Comparison of ENCODE assay signal across 9 cellular contexts in the genomic region with DNA sequence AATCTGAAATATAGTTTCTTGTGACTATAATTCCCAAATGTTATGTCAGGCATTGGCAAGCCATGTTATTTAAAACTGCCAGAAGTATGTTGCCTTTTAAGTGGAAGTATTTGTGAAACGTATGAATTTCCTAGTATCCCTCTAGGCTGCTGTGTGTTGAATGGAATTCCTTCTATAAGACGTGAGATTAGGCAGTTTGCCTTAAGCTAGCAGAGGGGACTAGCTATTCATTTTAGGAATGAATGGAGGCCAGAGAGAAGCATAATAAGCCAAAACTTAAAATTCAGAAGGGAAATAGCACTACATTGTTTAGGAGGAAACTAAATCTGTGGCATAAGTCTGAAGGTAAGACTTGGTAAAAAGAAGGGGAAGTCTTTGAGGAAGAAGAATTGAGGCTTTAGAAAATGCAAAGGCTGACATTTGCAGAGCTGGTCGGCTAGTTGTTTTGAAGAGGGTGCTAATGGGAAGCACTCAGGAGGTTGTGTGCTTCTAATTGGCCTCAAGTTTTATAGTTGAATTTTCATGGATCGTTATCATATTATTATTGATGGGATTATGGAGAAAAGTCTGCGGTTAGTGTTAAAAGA. TPM values are rescaled to one million over a fixed set of nuclear protein-coding genes. Genes with fewer than 3 reads are reported as not detected.
A peak's percentile ranks its signal among the peaks of the same experiment; 100 is the strongest.
DNase-seq lines count a peak whose midpoint lies in the region; ATAC-seq and TF ChIP-seq lines count a peak whose summit lies in the region.
"Had no signal": no experiment of that assay in that cellular context is flagged by ENCODE, and none has a peak within 500 bp of the region (broad histone marks: within the 10 kb centered on the region; RNA-seq: fewer than 3 reads in every experiment).

No MANE protein-coding gene starts in this region.

- no peaks in the 10 kb centered on the region for H3K4me1 ChIP-seq in endodermal cell (ENCODE audit: control insufficient read depth, insufficient read depth, low read length)
- peaks cover 6 to 38% (median 35%) of the 10 kb centered on the region in 5 donors for H3K4me1 ChIP-seq in subcutaneous abdominal adipose tissue (ENCODE audit: control insufficient read depth in 5 of 5, insufficient read depth in 5 of 5, low read length in 5 of 5)
- H3K4me1 ChIP-seq in PC-3 (ENCODE audit: insufficient read depth, low read length), result no peaks in the 10 kb centered on the region

- no peak overlapping the region for H3K4me2 ChIP-seq in PC-3 (ENCODE audit: low read length)

- no peak overlapping the region for H2AFZ ChIP-seq in PC-3 (ENCODE audit: low read length)

- ATAC-seq in activated T-cell treated with anti-CD3 and anti-CD28 coated beads, Interleukin-2, amount 50 U/mL, for 4 hours, result no peak
- no peak for ATAC-seq in PC-3

- no peaks in the 10 kb centered on the region for H4K20me1 ChIP-seq in PC-3 (ENCODE audit: low read length)

- H3K27ac ChIP-seq in endodermal cell (ENCODE audit: low read depth, low read length), result peak overlapping the region; percentile 34
- peak overlapping the region; percentile 7 for H3K27ac ChIP-seq in subcutaneous abdominal adipose tissue (ENCODE audit: low read depth, low read length)
- H3K27ac ChIP-seq in PC-3 (ENCODE audit: low read length), result no peak overlapping the region

- peaks cover 15% of the 10 kb centered on the region for H3K36me3 Mint-ChIP-seq in activated T-cell treated with anti-CD3 and anti-CD28 coated beads, Interleukin-2, amount 50 U/mL, for 4 hours (ENCODE audit: insufficient read depth)
- H3K36me3 Mint-ChIP-seq in endodermal cell (ENCODE audit: low read depth), result peaks cover 4% of the 10 kb centered on the region

- H3K27ac Mint-ChIP-seq in endodermal cell, result peak overlapping the region; percentile 80

- H3K79me2 ChIP-seq in PC-3 (ENCODE audit: low read length), result no peaks in the 10 kb centered on the region

- H3K4me3 Mint-ChIP-seq in activated T-cell treated with anti-CD3 and anti-CD28 coated beads, Interleukin-2, amount 50 U/mL, for 4 hours, result peak overlapping the region; percentile 67
- no peak overlapping the region for H3K4me3 Mint-ChIP-seq in endodermal cell

- POLR2A ChIA-PET in PC-3 (lab: Charles Lee; ENCODE audit: unreplicated experiment), result no interaction called here

- peaks cover 97% of the 10 kb centered on the region for H3K4me1 Mint-ChIP-seq in activated T-cell treated with anti-CD3 and anti-CD28 coated beads, Interleukin-2, amount 50 U/mL, for 4 hours (ENCODE audit: low read depth)
- H3K4me1 Mint-ChIP-seq in endodermal cell, result peaks cover 32% of the 10 kb centered on the region

- no TSS peak for BruUV-seq in PC-3 (replicated peaks; lab: Mats Ljungman, UMichigan)

- H3K9me3 Mint-ChIP-seq in activated T-cell treated with anti-CD3 and anti-CD28 coated beads, Interleukin-2, amount 50 U/mL, for 4 hours, result no peaks in the 10 kb centered on the region
- no peaks in the 10 kb centered on the region for H3K9me3 Mint-ChIP-seq in endodermal cell

- WGBS in endodermal cell (ENCODE audit: insufficient coverage in 1 of 2, insufficient read length in 1 of 2), 2 experiments, result 41 to 61% methylated on average over 3 of the region's 5 CpGs

- no peaks in the 10 kb centered on the region for H3K36me3 ChIP-seq in endodermal cell (ENCODE audit: control insufficient read depth, insufficient read depth, low read length)
- H3K36me3 ChIP-seq in subcutaneous abdominal adipose tissue (ENCODE audit: control insufficient read depth in 5 of 5, insufficient read depth in 5 of 5, low read length in 5 of 5), result peaks cover 0 to 2% (median 0%) of the 10 kb centered on the region in 5 donors
- no peaks in the 10 kb centered on the region for H3K36me3 ChIP-seq in PC-3 (ENCODE audit: low read depth, low read length)

- H3K27me3 ChIP-seq in endodermal cell (ENCODE audit: control insufficient read depth, insufficient read depth, low read length, poor library complexity, severe bottlenecking) (no peaks in the 10 kb centered on the region), subcutaneous abdominal adipose tissue (ENCODE audit: control insufficient read depth in 5 of 5, insufficient read depth in 4 of 5, low read length in 5 of 5) (no peaks in the 10 kb centered on the region), PC-3 (ENCODE audit: low read length) (no peaks in the 10 kb centered on the region)

- H3K9me2 ChIP-seq in PC-3 (replicated peaks; ENCODE audit: low read length), result no peaks in the 10 kb centered on the region

- TF ChIP-seq CTCF in endodermal cell (conservative IDR thresholded peaks at IDR 0.05), result no peak
- TF ChIP-seq CTCF in foreskin fibroblast (IDR thresholded peaks at IDR 0.05; ENCODE audit: low read depth, low read length), result no peak
- no peak for TF ChIP-seq CTCF in PC-3 (conservative IDR thresholded peaks at IDR 0.05; ENCODE audit: low read depth, low read length)

- CTCF ChIA-PET in PC-3 (lab: Charles Lee), result no interaction called here

- no peaks in the 10 kb centered on the region for H3K27me3 Mint-ChIP-seq in activated T-cell treated with anti-CD3 and anti-CD28 coated beads, Interleukin-2, amount 50 U/mL, for 4 hours (ENCODE audit: low read depth)
- H3K27me3 Mint-ChIP-seq in endodermal cell (ENCODE audit: insufficient read depth), result no peaks in the 10 kb centered on the region

- H3F3A ChIP-seq in PC-3 (ENCODE audit: low read length, unreplicated experiment), result no peaks in the 10 kb centered on the region

- DNase-seq in activated T-cell treated with anti-CD3 and anti-CD28 coated beads, Interleukin-2, amount 50 U/mL, for 4 hours, result no peak
- DNase-seq in activated T-cell treated with anti-CD3 and anti-CD28 coated beads, Interleukin-2, amount 50 U/mL, for 48 hours, result no peak
- DNase-seq in SKM-1 treated with dmso at 0.1 percent for 144 hours (lab: John Stamatoyannopoulos, UW; ENCODE audit: unreplicated experiment) (peak; percentile 34), endodermal cell (no peak), foreskin fibroblast (no peak), OCI-M1 (lab: John Stamatoyannopoulos, UW) (no peak), PC-3 (no peak)
- DNase-seq: occipital lobe had no signal

- intact Hi-C loops in PC-3 (cut with micrococcal nuclease), result no loop called here

- no peak overlapping the region for H3K4me3 ChIP-seq in endodermal cell (ENCODE audit: low read length)
- H3K4me3 ChIP-seq in subcutaneous abdominal adipose tissue (ENCODE audit: low read depth in 1 of 5, low read length in 5 of 5), result no peak overlapping the region
- H3K4me3 ChIP-seq in foreskin fibroblast (ENCODE audit: low read depth in 1 of 2, low read length in 2 of 2), result no peak overlapping the region
- H3K4me3 ChIP-seq in PC-3 (ENCODE audit: low read length), result no peak overlapping the region

- H3K9me3 ChIP-seq in endodermal cell (ENCODE audit: control insufficient read depth, low read length) (no peaks in the 10 kb centered on the region), subcutaneous abdominal adipose tissue (ENCODE audit: control insufficient read depth in 5 of 5, low read length in 5 of 5) (no peaks in the 10 kb centered on the region), PC-3 (ENCODE audit: low read length) (no peaks in the 10 kb centered on the region)

- H3K9ac ChIP-seq in endodermal cell (ENCODE audit: extremely low read depth, low read length, poor library complexity, severe bottlenecking) (no peak overlapping the region), subcutaneous abdominal adipose tissue (ENCODE audit: low read length in 5 of 5) (peak overlapping the region in 1 of 5 donors; percentile 8), PC-3 (ENCODE audit: low read length) (no peak overlapping the region)

RNA-seq across cellular contexts. Expression of a gene that starts 57.1 kb away (rescaled TPM):
- 10 to 100 TPM; 37.7 to 44.0 (median 41.7) TPM for total RNA-seq in activated T-cell treated with anti-CD3 and anti-CD28 coated beads, Interleukin-2, amount 50 U/mL, for 4 hours
- total RNA-seq in endodermal cell (10 to 100 TPM in 1 of 2 donors, 1 to 10 TPM in 1; 6.2 to 10.8 TPM), PC-3 (2014; rRNA removed) (7.7 and 10.3 TPM in 2 replicates)
- polyA plus RNA-seq in endodermal cell (2013, experiment 1 of 2), result 22.2 TPM
- polyA plus RNA-seq in endodermal cell (2013, experiment 2 of 2), result 19.4 TPM
